Comparison of ENCODE assay signal across 14 cellular contexts in the genomic region with DNA sequence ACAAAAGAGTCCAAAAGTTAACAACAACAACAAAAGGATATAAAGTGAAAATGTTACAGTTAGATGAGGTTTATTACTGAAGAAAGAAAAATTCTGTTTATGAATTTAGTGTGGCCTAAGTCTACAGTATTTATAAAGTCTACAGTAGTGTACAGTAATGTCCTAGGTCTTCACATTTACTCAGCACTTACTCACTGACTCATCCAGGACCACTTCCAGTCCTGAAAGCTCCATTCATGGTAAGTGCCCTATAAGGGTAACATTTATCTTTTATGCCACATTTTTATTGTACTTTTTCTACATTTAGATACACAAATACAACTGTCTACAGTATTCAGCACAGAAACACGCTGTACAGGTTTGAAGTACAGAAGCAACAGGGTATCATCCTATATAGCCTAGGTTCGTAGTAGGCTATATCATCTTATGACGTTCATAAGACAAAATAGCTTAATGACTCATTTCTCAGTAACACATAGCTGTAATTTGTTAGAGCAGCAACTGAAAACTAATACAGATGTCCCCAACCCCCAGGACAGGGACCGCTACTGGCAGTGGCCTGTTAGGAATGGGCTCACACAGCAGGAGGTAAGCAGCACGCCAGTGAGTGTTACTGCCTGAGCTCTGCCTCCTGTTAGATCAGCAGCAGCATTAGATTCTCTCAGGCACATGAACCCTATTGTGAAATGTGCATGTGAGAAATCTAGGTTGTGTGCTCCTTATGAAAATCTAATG.
A peak's percentile ranks its signal among the peaks of the same experiment; 100 is the strongest.
DNase-seq lines count a peak whose midpoint lies in the region; ATAC-seq, FAIRE-seq and TF ChIP-seq lines count a peak whose summit lies in the region.
"Had no signal": no experiment of that assay in that cellular context is flagged by ENCODE, and none has a peak within 500 bp of the region (broad histone marks: within the 10 kb centered on the region; RNA-seq: fewer than 3 reads in every experiment).

No MANE protein-coding gene starts in this region.

- H3K4me1 ChIP-seq in fibroblast of lung (ENCODE audit: control insufficient read depth, extremely low read depth, insufficient read depth, low read length) = no peaks in the 10 kb centered on the region
- H3K4me1 ChIP-seq: body of pancreas, upper lobe of left lung had no signal

- H3K36me3 Mint-ChIP-seq in activated T-cell treated with anti-CD3 and anti-CD28 coated beads, Interleukin-2, amount 50 U/mL, for 72 hours (ENCODE audit: insufficient read depth in 2 of 2) = peaks cover 26 to 53% of the 10 kb centered on the region in 2 donors

- no peak overlapping the region for H3K4me2 ChIP-seq in fibroblast of lung (ENCODE audit: extremely low read depth, insufficient read depth, low read length)

- no peaks in the 10 kb centered on the region for H4K20me1 ChIP-seq in fibroblast of lung (ENCODE audit: control insufficient read depth, extremely low read depth, insufficient read depth, low read length)

- TF ChIP-seq POLR2A in GM12891 (IDR thresholded peaks at IDR 0.05; ENCODE audit: low read depth, low read length) = no peak
- no peak for TF ChIP-seq POLR2A in H54 (IDR thresholded peaks at IDR 0.05; ENCODE audit: low read depth, low read length)
- no peak for TF ChIP-seq POLR2A in GM18505 (IDR thresholded peaks at IDR 0.05; ENCODE audit: borderline replicate concordance, extremely low read depth, insufficient read depth, insufficient read length)

- no peak overlapping the region for H3K9ac ChIP-seq in fibroblast of lung (ENCODE audit: insufficient read depth, low read length)

- DNase-seq in activated T-cell treated with anti-CD3 and anti-CD28 coated beads, Interleukin-2, amount 50 U/mL, for 72 hours = no peak
- DNase-seq in activated T-cell treated with anti-CD3 and anti-CD28 coated beads, Interleukin-2, amount 50 U/mL, for 48 hours = no peak
- DNase-seq in RPMI7951 (ENCODE audit: low read depth) (peak; percentile 50), fibroblast of lung (ENCODE audit: low read depth in 2 of 2) (peak; percentile 28 to 69), smooth muscle cell of the brain vasculature (ENCODE audit: low read depth, low spot score) (peak; percentile 21), GM12891 (ENCODE audit: insufficient read length, low spot score) (no peak), H54 (ENCODE audit: insufficient read length, low spot score) (no peak)
- DNase-seq: body of pancreas, DMS79, islet precursor cell, natural killer cell, NCI-H2107, upper lobe of left lung had no signal

- no peak for TF ChIP-seq CTCF in fibroblast of lung (conservative IDR thresholded peaks at IDR 0.05 in 1 of 2, IDR thresholded peaks at IDR 0.05 in 1 of 2; ENCODE audit: low read depth in 1 of 2, low read length in 2 of 2)

- H3K4me1 Mint-ChIP-seq in activated T-cell treated with anti-CD3 and anti-CD28 coated beads, Interleukin-2, amount 50 U/mL, for 72 hours (ENCODE audit: low read depth) = no peaks in the 10 kb centered on the region

- H3K27me3 Mint-ChIP-seq in activated T-cell treated with anti-CD3 and anti-CD28 coated beads, Interleukin-2, amount 50 U/mL, for 72 hours (ENCODE audit: low read depth) = no peaks in the 10 kb centered on the region

- no peaks in the 10 kb centered on the region for H3K27me3 ChIP-seq in fibroblast of lung (ENCODE audit: control insufficient read depth, insufficient read depth, low read length)
- H3K27me3 ChIP-seq: body of pancreas, upper lobe of left lung had no signal

- FAIRE-seq in GM12891 (lab: Jason Lieb, UNC) (no peak), H54 (lab: Jason Lieb, UNC) (no peak)

- no peak overlapping the region for H3K27ac Mint-ChIP-seq in activated T-cell treated with anti-CD3 and anti-CD28 coated beads, Interleukin-2, amount 50 U/mL, for 72 hours
- H3K27ac Mint-ChIP-seq: natural killer cell had no signal

- no peaks in the 10 kb centered on the region for H3K36me3 ChIP-seq in fibroblast of lung (ENCODE audit: control insufficient read depth, insufficient read depth, low read length)

- H3K4me3 Mint-ChIP-seq in activated T-cell treated with anti-CD3 and anti-CD28 coated beads, Interleukin-2, amount 50 U/mL, for 72 hours = no peak overlapping the region
- H3K4me3 Mint-ChIP-seq: natural killer cell had no signal

- H3K9me3 ChIP-seq in fibroblast of lung (ENCODE audit: control insufficient read depth, insufficient read depth, low read depth, low read length) = no peaks in the 10 kb centered on the region
- H3K9me3 ChIP-seq: body of pancreas, upper lobe of left lung had no signal

- no peak overlapping the region for H2AFZ ChIP-seq in fibroblast of lung (ENCODE audit: low read length)

- no peaks in the 10 kb centered on the region for H3K79me2 ChIP-seq in fibroblast of lung (ENCODE audit: control insufficient read depth, insufficient read depth, low read length)

- H3K27ac ChIP-seq in fibroblast of lung (ENCODE audit: insufficient read depth, low read length) = no peak overlapping the region
- H3K27ac ChIP-seq: body of pancreas, upper lobe of left lung had no signal

- peak; percentile 52 to 86 for ATAC-seq in activated T-cell treated with anti-CD3 and anti-CD28 coated beads, Interleukin-2, amount 50 U/mL, for 72 hours (replicated peaks in 1 of 2)
- no peak for ATAC-seq in GM18505 (IDR thresholded peaks at IDR 0.05; ENCODE audit: unreplicated experiment)
- ATAC-seq: body of pancreas had no signal

- H3K9me3 Mint-ChIP-seq in activated T-cell treated with anti-CD3 and anti-CD28 coated beads, Interleukin-2, amount 50 U/mL, for 72 hours = peaks cover 12 to 16% of the 10 kb centered on the region in 2 donors
- H3K9me3 Mint-ChIP-seq: natural killer cell had no signal

- no peak overlapping the region for H3K4me3 ChIP-seq in fibroblast of lung (replicated peaks in 1 of 4; ENCODE audit: control extremely low read depth in 1 of 4, insufficient read depth in 1 of 4, low read depth in 3 of 4, low read length in 4 of 4)
- H3K4me3 ChIP-seq: body of pancreas, upper lobe of left lung had no signal

TF ChIP-seq in GM12891, 5 proteins besides CTCF, POLR2A, EP300 and RAD21:
- TF ChIP-seq POLR2AphosphoS5 (IDR thresholded peaks at IDR 0.05; ENCODE audit: low read depth, low read length) (no peak), POU2F2 (IDR thresholded peaks at IDR 0.05; ENCODE audit: low read depth, low read length) (no peak), SPI1 (IDR thresholded peaks at IDR 0.05; ENCODE audit: low read depth, low read length) (no peak), PAX5 (IDR thresholded peaks at IDR 0.05; ENCODE audit: insufficient read depth, low read length, severe bottlenecking) (no peak), TAF1 (IDR thresholded peaks at IDR 0.05; ENCODE audit: low read depth, low read length) (no peak)

Comparison
In these comparisons a context has a peak if more than half of its experiments do, and no peak if none do; other contexts are left out.
1. DNase-seq: peak in RPMI7951 (single experiment), fibroblast of lung (2 of 2) and smooth muscle cell of the brain vasculature (single experiment); none in activated T-cell treated with anti-CD3 and anti-CD28 coated beads, Interleukin-2, amount 50 U/mL, for 72 hours (0 of 2), activated T-cell treated with anti-CD3 and anti-CD28 coated beads, Interleukin-2, amount 50 U/mL, for 48 hours (0 of 2), GM12891 (single experiment) and H54 (single experiment).